1 cellular context compared by ENCODE assay signal in genomic region chr18:23998018-23998417, GRCh38.
TF ChIP-seq lines count a peak whose summit lies in the region.

No MANE protein-coding gene starts in this region.

TF ChIP-seq in GM23338, 12 proteins besides CTCF, POLR2A, EP300 and RAD21:
- TF ChIP-seq ZNF462 (CRISPR knock-in tag; IDR thresholded peaks at IDR 0.05): no peak
- TF ChIP-seq POLR2AphosphoS5 (IDR thresholded peaks at IDR 0.05; ENCODE audit: low read depth): no peak
- TF ChIP-seq STAT1 (IDR thresholded peaks at IDR 0.05; ENCODE audit: unreplicated experiment): no peak
- TF ChIP-seq NANOG (IDR thresholded peaks at IDR 0.05; ENCODE audit: borderline replicate concordance): no peak
- TF ChIP-seq ZNF331 (CRISPR knock-in tag; IDR thresholded peaks at IDR 0.05; ENCODE audit: low read depth): no peak
- TF ChIP-seq REST (IDR thresholded peaks at IDR 0.05; ENCODE audit: unreplicated experiment): no peak
- TF ChIP-seq JUNB (IDR thresholded peaks at IDR 0.05; ENCODE audit: unreplicated experiment): no peak
- no peak for TF ChIP-seq ZNF114 (CRISPR knock-in tag; IDR thresholded peaks at IDR 0.05)
- no peak for TF ChIP-seq ETS1 (IDR thresholded peaks at IDR 0.05)
- TF ChIP-seq EZH2phosphoT487 (IDR thresholded peaks at IDR 0.05; ENCODE audit: unreplicated experiment): no peak
